ENCODE assay signal across 19 cellular contexts in genomic region chr5:156396830-156397081, GRCh38.
DNase-seq lines count a peak whose midpoint lies in the region; ATAC-seq, FAIRE-seq and TF ChIP-seq lines count a peak whose summit lies in the region.
"Had no signal": no experiment of that assay in that cellular context is flagged by ENCODE, and none has a peak within 500 bp of the region (broad histone marks: within the 10 kb centered on the region; RNA-seq: fewer than 3 reads in every experiment).

No MANE protein-coding gene starts in this region.

- no peak overlapping the region for H3K14ac ChIP-seq in IMR-90 (replicated peaks; ENCODE audit: low read depth, low read length)

- peak overlapping the region; percentile 17; the same call in 1 of the 2 replicates for H4K5ac ChIP-seq in IMR-90 (ENCODE audit: low read depth, low read length)

- H3K23ac ChIP-seq in IMR-90 (ENCODE audit: low read depth, low read length), result no peak overlapping the region

- no peak overlapping the region; the same call in 1 of the 2 replicates for H2BK20ac ChIP-seq in IMR-90 (ENCODE audit: low read depth, low read length)

- peak overlapping the region; percentile 21 for H3K27ac Mint-ChIP-seq in osteocyte (ENCODE audit: unreplicated experiment)
- H3K27ac Mint-ChIP-seq: CD4-positive, CD25-positive, alpha-beta regulatory T cell had no signal

- no peak overlapping the region for H2BK15ac ChIP-seq in IMR-90 (ENCODE audit: low read depth, low read length)

- intact Hi-C loops in IMR-90 (cut with micrococcal nuclease), result no loop called here
- intact Hi-C loops in HepG2 (cut with micrococcal nuclease; ENCODE audit: unreplicated experiment), result no loop called here

- POLR2A ChIA-PET in IMR-90 (lab: Charles Lee; ENCODE audit: unreplicated experiment) (no interaction called here), HepG2 (lab: Yijun Ruan, JAX) (no interaction called here)

- ATAC-seq in IMR-90 (ENCODE audit: low read depth), result no peak
- no peak for ATAC-seq in HepG2
- no peak for ATAC-seq in GM21526 (IDR thresholded peaks at IDR 0.05; ENCODE audit: low FRiP score, unreplicated experiment)
- ATAC-seq in GM18873 (IDR thresholded peaks at IDR 0.05; ENCODE audit: low FRiP score, unreplicated experiment), result no peak
- ATAC-seq: GM12878, PC-3 had no signal

- WGBS in IMR-90 (ENCODE audit: extremely low coverage in 2 of 2, insufficient read length in 1 of 2), 2 experiments, result no CpG with 5 or more reads among the region's 2 CpGs
- 0% methylated on average over 2 of the region's 2 CpGs for WGBS in HepG2 (ENCODE audit: low lambda C conversion rate)

- H3K4me1 ChIP-seq in IMR-90 (ENCODE audit: control insufficient read depth, insufficient read depth, low read length), result peaks cover 13% of the 10 kb centered on the region
- peaks cover 7% of the 10 kb centered on the region; the same call in 1 of the 2 replicates for H3K4me1 ChIP-seq in HepG2 (ENCODE audit: insufficient read depth, low read length)

- H2AK9ac ChIP-seq in IMR-90 (replicated peaks; ENCODE audit: low read depth, low read length, poor library complexity), result no peak overlapping the region

- H3K4me2 ChIP-seq in IMR-90 (ENCODE audit: low read depth, low read length) (no peak overlapping the region), HepG2 (ENCODE audit: low read depth, low read length) (no peak overlapping the region)

- H2BK120ac ChIP-seq in IMR-90 (ENCODE audit: low read depth, low read length), result no peak overlapping the region

- H2AFZ ChIP-seq in IMR-90 (replicated peaks; ENCODE audit: low read length, poor library complexity), result no peak overlapping the region
- no peak overlapping the region for H2AFZ ChIP-seq in HepG2 (ENCODE audit: low read length)

- H3K27me3 ChIP-seq in IMR-90 (ENCODE audit: control insufficient read depth, insufficient read depth, low read length) (no peaks in the 10 kb centered on the region), bronchial epithelial cell (ENCODE audit: control insufficient read depth, insufficient read depth, low read length) (no peaks in the 10 kb centered on the region), HepG2 (ENCODE audit: control insufficient read depth in 1 of 2, insufficient read depth in 2 of 2, low read length in 2 of 2) (no peaks in the 10 kb centered on the region)

- TF ChIP-seq CTCF in IMR-90 (conservative IDR thresholded peaks at IDR 0.05; ENCODE audit: low read depth, low read length), result no peak
- no peak for TF ChIP-seq CTCF in bronchial epithelial cell (IDR thresholded peaks at IDR 0.05; ENCODE audit: insufficient read depth, low read length, severe bottlenecking)
- no peak for TF ChIP-seq CTCF in HepG2 (CRISPR knock-in tag; IDR thresholded peaks at IDR 0.05)
- TF ChIP-seq CTCF in osteocyte (IDR thresholded peaks at IDR 0.05), result no peak

- H2AK5ac ChIP-seq in IMR-90 (ENCODE audit: low read depth, low read length), result no peak overlapping the region

- TF ChIP-seq RAD21 in IMR-90 (IDR thresholded peaks at IDR 0.05; ENCODE audit: low read length) (no peak), HepG2 (CRISPR knock-in tag; IDR thresholded peaks at IDR 0.05) (no peak)

- H3K36me3 Mint-ChIP-seq in osteocyte (ENCODE audit: unreplicated experiment), result no peaks in the 10 kb centered on the region
- H3K36me3 Mint-ChIP-seq: CD4-positive, CD25-positive, alpha-beta regulatory T cell had no signal

- H3K9ac ChIP-seq in IMR-90 (ENCODE audit: low read depth, low read length) (no peak overlapping the region), HepG2 (ENCODE audit: insufficient read depth, low read depth, low read length) (no peak overlapping the region)

- no peak overlapping the region for H3K4ac ChIP-seq in IMR-90 (ENCODE audit: low read depth, low read length)

- peaks cover 6% of the 10 kb centered on the region; the same call in 1 of the 2 replicates for H3K9me1 ChIP-seq in IMR-90 (ENCODE audit: insufficient read depth, low read length)

- H4K20me1 ChIP-seq in IMR-90 (ENCODE audit: insufficient read depth, low read length), result no peaks in the 10 kb centered on the region
- H4K20me1 ChIP-seq in HepG2 (ENCODE audit: insufficient read depth, low read length), result no peaks in the 10 kb centered on the region

- no peak overlapping the region for H4K8ac ChIP-seq in IMR-90 (ENCODE audit: low read depth in 2 of 2, low read length in 2 of 2)

- H3K18ac ChIP-seq in IMR-90 (ENCODE audit: low read depth, low read length), result no peak overlapping the region

- peaks cover 5 to 7% of the 10 kb centered on the region in 2 experiments; a peak in 2 of 4 replicates for H3K79me1 ChIP-seq in IMR-90 (ENCODE audit: low read depth in 1 of 2, low read length in 2 of 2)

- CTCF ChIA-PET in IMR-90 (lab: Yijun Ruan, JAX), result no interaction called here
- CTCF ChIA-PET in HepG2 (lab: Yijun Ruan, JAX; ENCODE audit: low intra/inter-chr PET ratio, low total read pairs), result no interaction called here

- H3K27me3 Mint-ChIP-seq in osteocyte (ENCODE audit: unreplicated experiment), result no peaks in the 10 kb centered on the region
- H3K27me3 Mint-ChIP-seq: CD4-positive, CD25-positive, alpha-beta regulatory T cell had no signal

- peaks cover 3% of the 10 kb centered on the region; the same call in 1 of the 2 replicates for H3K9me3 ChIP-seq in IMR-90 (ENCODE audit: control insufficient read depth, insufficient read depth, low read length)
- H3K9me3 ChIP-seq in HepG2 (ENCODE audit: low read length), result no peaks in the 10 kb centered on the region

- in situ Hi-C loops in IMR-90 (cut with MboI; ENCODE audit: low sequenced_read_pairs), result no loop called here
- in situ Hi-C loops in HepG2 (cut with HindIII; ENCODE audit: extremely low pct_ligation_motif_present, low pct_unique_long_range_greater_than_20kb), result no loop called here

- H3K9me3 Mint-ChIP-seq in osteocyte (ENCODE audit: unreplicated experiment), result peaks cover 3% of the 10 kb centered on the region

- H4K91ac ChIP-seq in IMR-90 (ENCODE audit: insufficient read depth, low read depth, low read length), result no peak overlapping the region

- no peak for DNase-seq in IMR-90
- peak; percentile 5 for DNase-seq in bronchial epithelial cell (ENCODE audit: low read depth)
- no peak for DNase-seq in HepG2 (ENCODE audit: low spot score)
- no peak for DNase-seq in osteocyte (ENCODE audit: extremely low spot score, unreplicated experiment)
- DNase-seq in GM19238 (ENCODE audit: insufficient read length, low spot score), result no peak
- no peak for DNase-seq in LoVo (ENCODE audit: low spot score)
- DNase-seq: CD4-positive, CD25-positive, alpha-beta regulatory T cell; DMS79; Kasumi-1; MM.1S; NCI-H1048; NCI-H1417 treated with DMSO at 0.1 percent for 48 hours; NCI-H187; NCI-H526; PC-3; SHP77 had no signal

- H3K27ac ChIP-seq in IMR-90 (ENCODE audit: insufficient read depth, low read length), result no peak overlapping the region
- no peak overlapping the region for H3K27ac ChIP-seq in HepG2 (ENCODE audit: extremely low read length, insufficient read depth, low read length)

- BruUV-seq in IMR-90 (replicated peaks; lab: Mats Ljungman, UMichigan), result no TSS peak
- no TSS peak for BruUV-seq in HepG2 (replicated peaks; lab: Mats Ljungman, UMichigan)

- no peak overlapping the region for H3K56ac ChIP-seq in IMR-90 (ENCODE audit: extremely low read depth, insufficient read depth, low read length)

- no peak for FAIRE-seq in bronchial epithelial cell (lab: Jason Lieb, UNC)
- no peak for FAIRE-seq in HepG2 (lab: Jason Lieb, UNC)
- FAIRE-seq: GM12878 had no signal

- H3K79me2 ChIP-seq in HepG2 (ENCODE audit: insufficient read depth, low read length), result no peaks in the 10 kb centered on the region

- dilution Hi-C loops in IMR-90 (cut with HindIII; ENCODE audit: low sequenced_read_pairs, unreplicated experiment), result no loop called here

- TF ChIP-seq EP300 in HepG2 (IDR thresholded peaks at IDR 0.05; ENCODE audit: low read depth in 2 of 2, low read length in 2 of 2) (no peak), HepG2 (CRISPR knock-in tag; IDR thresholded peaks at IDR 0.05; ENCODE audit: borderline replicate concordance) (no peak)

- no peak overlapping the region for H2BK5ac ChIP-seq in IMR-90 (ENCODE audit: low read depth, low read length, poor library complexity, severe bottlenecking)

- TF ChIP-seq POLR2A in IMR-90 (IDR thresholded peaks at IDR 0.05; ENCODE audit: low read depth, low read length), result no peak
- TF ChIP-seq POLR2A in HepG2 (IDR thresholded peaks at IDR 0.05; ENCODE audit: insufficient read depth in 1 of 2, low read depth in 2 of 2, low read length in 2 of 2), result no peak

- H3K4me1 Mint-ChIP-seq in osteocyte (ENCODE audit: unreplicated experiment), result peaks cover 26% of the 10 kb centered on the region

- H3K36me3 ChIP-seq in IMR-90 (ENCODE audit: control insufficient read depth, insufficient read depth, low read length) (peaks cover 3% of the 10 kb centered on the region; the same call in 1 of the 2 replicates), bronchial epithelial cell (ENCODE audit: control insufficient read depth, insufficient read depth, low read length) (no peaks in the 10 kb centered on the region), HepG2 (replicated peaks in 1 of 2; ENCODE audit: control insufficient read depth in 1 of 2, insufficient read depth in 2 of 2, low read length in 2 of 2) (no peaks in the 10 kb centered on the region)

- H3K4me3 ChIP-seq in IMR-90 (ENCODE audit: insufficient read depth, low read depth, low read length) (no peak overlapping the region), bronchial epithelial cell (ENCODE audit: low read depth, low read length) (no peak overlapping the region), HepG2 (replicated peaks in 1 of 3; ENCODE audit: insufficient read depth in 1 of 3, low read depth in 2 of 3, low read length in 3 of 3) (no peak overlapping the region)
- H3K4me3 ChIP-seq: GM12878 had no signal

- no peak overlapping the region for H3K4me3 Mint-ChIP-seq in osteocyte (ENCODE audit: unreplicated experiment)

TF ChIP-seq in IMR-90, 13 proteins besides CTCF, POLR2A, EP300 and RAD21 (continues in another document):
- no peak for TF ChIP-seq ELK1 (IDR thresholded peaks at IDR 0.05; ENCODE audit: borderline replicate concordance, low read depth, low read length)

TF ChIP-seq in HepG2, 621 proteins besides CTCF, POLR2A, EP300 and RAD21:
- peak; percentile 59 for TF ChIP-seq ATF7 (IDR thresholded peaks at IDR 0.05)
- TF ChIP-seq ATF7 (CRISPR knock-in tag; IDR thresholded peaks at IDR 0.05), result no peak
- TF ChIP-seq CSRNP2 (CRISPR knock-in tag; conservative IDR thresholded peaks at IDR 0.05; ENCODE audit: low read depth), result no peak
